In genomic region chr2:233853353-233853752, GRCh38 we compare ENCODE assay signal across 8 cellular contexts. TPM values are rescaled to one million over a fixed set of nuclear protein-coding genes. Genes with fewer than 3 reads are reported as not detected.
DNase-seq lines count a peak whose midpoint lies in the region; TF ChIP-seq lines count a peak whose summit lies in the region.
"Had no signal": no experiment of that assay in that cellular context is flagged by ENCODE, and none has a peak within 500 bp of the region (broad histone marks: within the 10 kb centered on the region; RNA-seq: fewer than 3 reads in every experiment).

No MANE protein-coding gene starts in this region.

- intact Hi-C loops in esophagus muscularis mucosa (cut with DNase I) = no loop called here

- H3K9me3 ChIP-seq in H9 (ENCODE audit: control insufficient read depth, low read depth, low read length) (no peaks in the 10 kb centered on the region), SK-N-MC (ENCODE audit: low read depth, low read length) (no peaks in the 10 kb centered on the region), esophagus muscularis mucosa (no peaks in the 10 kb centered on the region)

- H3K27ac Mint-ChIP-seq in H9 = peak overlapping the region in 1 of 3 experiments; percentile 92; a peak in 2 of 7 replicates

- no peak overlapping the region for H2BK20ac ChIP-seq in H9 (ENCODE audit: low read depth, low read length, poor library complexity, severe bottlenecking)

- H3K9ac ChIP-seq in H9 (ENCODE audit: extremely low read depth, insufficient read length, low read length) = peak overlapping the region; percentile 80
- peak overlapping the region; percentile 95 for H3K9ac ChIP-seq in SK-N-MC (ENCODE audit: insufficient read length)

- no peak overlapping the region for H3K18ac ChIP-seq in H9 (ENCODE audit: insufficient read length, low read depth, low read length)

- H3K23ac ChIP-seq in H9 (ENCODE audit: insufficient read length, low read depth, low read length) = no peak overlapping the region

- TF ChIP-seq POLR2A in esophagus muscularis mucosa (IDR thresholded peaks at IDR 0.05; ENCODE audit: low read depth) = no peak

- H2BK15ac ChIP-seq in H9 (ENCODE audit: low read depth, low read length) = no peak overlapping the region

- no peak overlapping the region for H3T11ph ChIP-seq in H9 (ENCODE audit: low read length)

- no peak overlapping the region for H3K4ac ChIP-seq in H9 (ENCODE audit: low read depth, low read length)

- H3K27ac ChIP-seq in H9 (ENCODE audit: insufficient read length, low read depth, low read length) = no peak overlapping the region
- H3K27ac ChIP-seq in SK-N-MC = no peak overlapping the region
- H3K27ac ChIP-seq in esophagus muscularis mucosa (replicated peaks in 1 of 4) = no peak overlapping the region

- H3K36me3 ChIP-seq in SK-N-MC (ENCODE audit: insufficient read depth, low read length) = peaks cover 52% of the 10 kb centered on the region
- no peaks in the 10 kb centered on the region for H3K36me3 ChIP-seq in esophagus muscularis mucosa

- H2BK5ac ChIP-seq in H9 (ENCODE audit: insufficient read length, low read length) = no peak overlapping the region

- WGBS in H9 (ENCODE audit: extremely low coverage, insufficient read length, low lambda C conversion rate) = no CpG with 5 or more reads among the region's 8 CpGs
- WGBS in esophagus muscularis mucosa = 46% methylated on average over 8 of the region's 8 CpGs

- DNase-seq in H9 (no peak), SK-N-MC (ENCODE audit: low read depth, low spot score) (no peak), esophagus muscularis mucosa (ENCODE audit: extremely low spot score) (peak; percentile 37), retinal pigment epithelial cell (ENCODE audit: low read depth) (no peak), SKM-1 (lab: John Stamatoyannopoulos, UW; ENCODE audit: unreplicated experiment) (no peak), HCEC 1CT (no peak), cerebellar nuclear complex (lab: John Stamatoyannopoulos, UW) (no peak)
- DNase-seq: NCI-H2107 had no signal

- H3K36me3 Mint-ChIP-seq in H9 (ENCODE audit: insufficient read depth in 1 of 3, low read depth in 3 of 3) = peaks cover 33 to 46% (median 44%) of the 10 kb centered on the region in 3 experiments

- H4K8ac ChIP-seq in H9 (replicated peaks; ENCODE audit: insufficient read length, low read depth, low read length) = no peak overlapping the region

- H4K91ac ChIP-seq in H9 (ENCODE audit: insufficient read length, low read depth, low read length) = no peak overlapping the region

- no peak for TF ChIP-seq EP300 in esophagus muscularis mucosa (IDR thresholded peaks at IDR 0.05)

- peaks cover 3% of the 10 kb centered on the region for H3K79me1 ChIP-seq in H9 (ENCODE audit: insufficient read depth, low read depth, low read length, poor library complexity, severe bottlenecking)

- H4K5ac ChIP-seq in H9 (ENCODE audit: insufficient read length, low read depth, low read length) = no peak overlapping the region

- H3K27me3 Mint-ChIP-seq in H9 (ENCODE audit: low read depth) = no peaks in the 10 kb centered on the region; the same call in 1 of the 2 replicates

- H3K4me3 ChIP-seq in SK-N-MC (peak overlapping the region; percentile 98), esophagus muscularis mucosa (peak overlapping the region in 2 of 4 donors; percentile 60 to 90), retinal pigment epithelial cell (ENCODE audit: low read length) (peak overlapping the region; percentile 93)

- no peak overlapping the region for H3K14ac ChIP-seq in H9 (ENCODE audit: insufficient read depth, low read length)

- no peak overlapping the region for H2BK12ac ChIP-seq in H9 (ENCODE audit: insufficient read length, low read depth, low read length)

- peaks cover 11% of the 10 kb centered on the region for H3K23me2 ChIP-seq in H9 (ENCODE audit: insufficient read length, low read depth, low read length, poor library complexity, severe bottlenecking)

- H3K79me2 ChIP-seq in H9 (ENCODE audit: insufficient read depth, low read length) = peaks cover 25% of the 10 kb centered on the region; the same call in 1 of the 2 replicates

- H3K4me2 ChIP-seq in H9 (ENCODE audit: insufficient read depth, insufficient read length, low read length) = peak overlapping the region; percentile 83

- no peaks in the 10 kb centered on the region for H3K27me3 ChIP-seq in H9 (ENCODE audit: insufficient read depth, low read length)
- H3K27me3 ChIP-seq in esophagus muscularis mucosa = peaks cover 0 to 40% (median 0%) of the 10 kb centered on the region in 4 donors

- no peaks in the 10 kb centered on the region; a peak in 1 of 5 replicates for H3K9me3 Mint-ChIP-seq in H9

- H2BK120ac ChIP-seq in H9 (ENCODE audit: low read depth, low read length, poor library complexity, severe bottlenecking) = no peak overlapping the region

- H2AFZ ChIP-seq in H9 (ENCODE audit: low read length) = no peak overlapping the region

- TF ChIP-seq CTCF in H9 (conservative IDR thresholded peaks at IDR 0.05) (no peak), esophagus muscularis mucosa (IDR thresholded peaks at IDR 0.05) (no peak), retinal pigment epithelial cell (conservative IDR thresholded peaks at IDR 0.05; ENCODE audit: low read depth, low read length) (no peak)

- H3K4me3 Mint-ChIP-seq in H9 = peak overlapping the region; percentile 95 to 99

- peaks cover 24% of the 10 kb centered on the region in 2 experiments for H3K4me1 Mint-ChIP-seq in H9

- H3K4me1 ChIP-seq in H9 (ENCODE audit: insufficient read depth, low read length) (peaks cover 2% of the 10 kb centered on the region; the same call in 1 of the 2 replicates), esophagus muscularis mucosa (peaks cover 8 to 28% (median 19%) of the 10 kb centered on the region in 4 donors)

- H3K56ac ChIP-seq in H9 (ENCODE audit: insufficient read length, low read depth, low read length) = no peak overlapping the region

- no peaks in the 10 kb centered on the region for H4K20me1 ChIP-seq in H9 (ENCODE audit: control insufficient read depth, insufficient read depth, insufficient read length)

- H2AK5ac ChIP-seq in H9 (ENCODE audit: insufficient read length, low read length) = no peak overlapping the region

RNA-seq across cellular contexts. Expression of gene HJURP, which starts 1.0 kb away (rescaled TPM):
- total RNA-seq in H9 (2021) (49.7 and 52.6 TPM in 2 replicates), esophagus muscularis mucosa (under 1 TPM in 3 of 4 donors, not detected in 1; under 0.01 to 0.23 (median 0.19) TPM)

Comparison
In these comparisons a context has a peak if more than half of its experiments do, and no peak if none do; other contexts are left out.
1. RNA of gene HJURP, which starts 1.0 kb away (total RNA-seq): 49.7 to 52.6 TPM in H9; under 0.01 to 0.23 TPM in esophagus muscularis mucosa; every median in the first group is over 10 times any median in the second.